In the genomic region with DNA sequence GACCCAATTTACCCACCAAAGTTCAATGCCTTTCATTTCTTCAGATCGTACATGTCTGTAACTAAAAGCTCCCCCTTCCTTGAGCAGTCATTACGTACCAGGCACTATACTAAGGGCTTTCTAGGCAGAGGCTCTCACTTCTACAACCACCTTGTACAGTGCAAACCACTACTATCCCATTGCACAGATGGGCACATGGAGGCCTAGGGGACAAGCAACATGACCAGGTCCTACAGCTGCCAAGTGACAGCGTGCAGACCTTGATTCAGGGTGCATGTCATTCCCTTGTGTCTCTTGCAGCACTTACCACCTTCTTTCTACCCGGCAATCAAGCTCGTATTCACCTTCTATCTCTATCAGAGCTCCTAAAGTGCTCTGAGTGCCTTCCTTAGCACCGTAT, we compare ENCODE assay signal across 24 cellular contexts.
DNase-seq lines count a peak whose midpoint lies in the region; ATAC-seq, FAIRE-seq and TF ChIP-seq lines count a peak whose summit lies in the region.
"Had no signal": no experiment of that assay in that cellular context is flagged by ENCODE, and none has a peak within 500 bp of the region (broad histone marks: within the 10 kb centered on the region; RNA-seq: fewer than 3 reads in every experiment).

No MANE protein-coding gene starts in this region.

- peaks cover 15% of the 10 kb centered on the region; the same call in 1 of the 2 replicates for H3F3A ChIP-seq in PC-9 (ENCODE audit: insufficient read depth, low read depth)

- FAIRE-seq in K562 (lab: Jason Lieb, UNC) = no peak
- FAIRE-seq in pancreas (lab: Jason Lieb, UNC) = no peak
- FAIRE-seq: A204.1, GM19239 had no signal

- no TSS peak for BruUV-seq in Caco-2 (replicated peaks; lab: Mats Ljungman, UMichigan)
- BruUV-seq in PC-9 (replicated peaks; lab: Mats Ljungman, UMichigan) = no TSS peak
- no TSS peak for BruUV-seq in K562 (replicated peaks; lab: Mats Ljungman, UMichigan)

- in situ Hi-C loops in K562 (cut with MboI) = no loop called here

- no peaks in the 10 kb centered on the region for H3K9me3 ChIP-seq in Caco-2
- H3K9me3 ChIP-seq in PC-9 (ENCODE audit: insufficient read depth, low read depth) = no peaks in the 10 kb centered on the region
- H3K9me3 ChIP-seq in K562 (replicated peaks; ENCODE audit: control insufficient read depth, insufficient read depth, low read depth, low read length) = no peaks in the 10 kb centered on the region
- no peaks in the 10 kb centered on the region for H3K9me3 ChIP-seq in pancreas
- H3K9me3 ChIP-seq: SK-N-SH had no signal

- no peak for TF ChIP-seq POLR2A in K562 (conservative IDR thresholded peaks at IDR 0.05)

- H3K79me2 ChIP-seq in PC-9 (ENCODE audit: low read depth) (peaks cover 98% of the 10 kb centered on the region), K562 (ENCODE audit: control insufficient read depth, insufficient read depth, low read length) (no peaks in the 10 kb centered on the region)

- intact Hi-C loops in Caco-2 (cut with micrococcal nuclease; ENCODE audit: unreplicated experiment) = no loop called here
- intact Hi-C loops in PC-9 (cut with micrococcal nuclease; ENCODE audit: unreplicated experiment) = no loop called here
- intact Hi-C loops in K562 (cut with micrococcal nuclease) = no loop called here
- intact Hi-C loops in pancreas (cut with DNase I) = no loop called here

- no peak for TF ChIP-seq EP300 in K562 (IDR thresholded peaks at IDR 0.05; ENCODE audit: low read length)

- peak overlapping the region; percentile 88 for H3K27ac Mint-ChIP-seq in Caco-2 (ENCODE audit: unreplicated experiment)
- H3K27ac Mint-ChIP-seq: B cell, CD14-positive monocyte had no signal

- H3K9me1 ChIP-seq in K562 (ENCODE audit: control insufficient read depth, insufficient read depth, low read length) = no peaks in the 10 kb centered on the region

- peaks cover 19% of the 10 kb centered on the region for H3K36me3 Mint-ChIP-seq in Caco-2 (ENCODE audit: insufficient read depth, unreplicated experiment)
- H3K36me3 Mint-ChIP-seq: CD14-positive monocyte had no signal

- 0% methylated on average over 6 of the region's 6 CpGs for WGBS in K562 (ENCODE audit: insufficient coverage, low coverage, missing lambda C conversion rate)
- WGBS in pancreas, 2 donors = 74 to 86% methylated on average over 6 of the region's 6 CpGs

- H3K9me3 Mint-ChIP-seq in Caco-2 (ENCODE audit: unreplicated experiment) = peaks cover 18% of the 10 kb centered on the region

- H3K4me2 ChIP-seq in PC-9 (no peak overlapping the region), K562 (ENCODE audit: insufficient read depth, low read length) (no peak overlapping the region)
- H3K4me2 ChIP-seq: KMS-11, SK-N-SH had no signal

- no peaks in the 10 kb centered on the region for H3K27me3 ChIP-seq in Caco-2 (replicated peaks; ENCODE audit: control insufficient read depth, insufficient read depth, low read length)
- no peaks in the 10 kb centered on the region for H3K27me3 ChIP-seq in PC-9 (ENCODE audit: insufficient read depth, low read depth)
- peaks cover 2 to 7% of the 10 kb centered on the region in 2 experiments; a peak in 1 of 5 replicates for H3K27me3 ChIP-seq in K562 (ENCODE audit: control insufficient read depth in 2 of 2, insufficient read depth in 2 of 2, low read length in 2 of 2)
- no peaks in the 10 kb centered on the region for H3K27me3 ChIP-seq in pancreas

- no peak overlapping the region for H2AFZ ChIP-seq in PC-9
- no peak overlapping the region for H2AFZ ChIP-seq in K562 (ENCODE audit: low read depth, low read length)

- H3K27ac ChIP-seq in PC-9 = peak overlapping the region; percentile 10; the same call in 1 of the 2 replicates
- H3K27ac ChIP-seq in K562 (ENCODE audit: extremely low read depth, low read depth, low read length) = no peak overlapping the region
- peak overlapping the region; percentile 78 to 95 (median 90) for H3K27ac ChIP-seq in pancreas
- H3K27ac ChIP-seq: HL-60, KMS-11 had no signal

- H3K9me2 ChIP-seq in PC-9 (ENCODE audit: insufficient read depth) = no peaks in the 10 kb centered on the region
- H3K9me2 ChIP-seq: SK-N-SH had no signal

- no peak for TF ChIP-seq RAD21 in K562 (CRISPR knock-in tag; conservative IDR thresholded peaks at IDR 0.05 in 1 of 2, IDR thresholded peaks at IDR 0.05 in 1 of 2)

- no peak overlapping the region for H3K4me3 Mint-ChIP-seq in Caco-2 (ENCODE audit: unreplicated experiment)
- H3K4me3 Mint-ChIP-seq: B cell, CD14-positive monocyte had no signal

- ATAC-seq in K562 (no peak), pancreas (no peak), esophagus mucosa (no peak)

- no peak overlapping the region for H3K9ac ChIP-seq in K562 (ENCODE audit: insufficient read depth in 1 of 2, low read depth in 2 of 2, low read length in 2 of 2)
- H3K9ac ChIP-seq: KMS-11, SK-N-SH had no signal

- TF ChIP-seq CTCF in Caco-2 (IDR thresholded peaks at IDR 0.05; ENCODE audit: insufficient read depth in 1 of 2, low read depth in 1 of 2, low read length in 1 of 2, severe bottlenecking in 1 of 2, unreplicated experiment in 1 of 2) (no peak), PC-9 (conservative IDR thresholded peaks at IDR 0.05) (no peak), K562 (IDR thresholded peaks at IDR 0.05 in 2 of 3, conservative IDR thresholded peaks at IDR 0.05 in 1 of 3; ENCODE audit: insufficient read depth in 2 of 3, low read depth in 1 of 3, low read length in 3 of 3) (no peak), pancreas (IDR thresholded peaks at IDR 0.05) (no peak)

- H3K4me1 ChIP-seq in Caco-2 = peaks cover 21% of the 10 kb centered on the region
- H3K4me1 ChIP-seq in PC-9 (replicated peaks; ENCODE audit: insufficient read depth) = peaks cover 26% of the 10 kb centered on the region
- no peaks in the 10 kb centered on the region for H3K4me1 ChIP-seq in K562 (replicated peaks in 1 of 2; ENCODE audit: control insufficient read depth in 2 of 2, insufficient read depth in 2 of 2, low read length in 2 of 2)
- peaks cover 22 to 36% (median 29%) of the 10 kb centered on the region in 3 donors for H3K4me1 ChIP-seq in pancreas

- no peak for DNase-seq in Caco-2
- DNase-seq in PC-9 = no peak
- no peak for DNase-seq in K562 (ENCODE audit: extremely low read depth in 1 of 4, low spot score in 3 of 4)
- DNase-seq in pancreas = no peak
- no peak for DNase-seq in NCI-H2196 treated with DMSO at 0.1 percent for 48 hours (lab: John Stamatoyannopoulos, UW; ENCODE audit: unreplicated experiment)
- no peak for DNase-seq in SW 1271 (lab: John Stamatoyannopoulos, UW)
- DNase-seq: GF-D8, H7, NCI-H1105, NCI-H146, NCI-H2029, NCI-H226, NCI-H510A treated with DMSO at 0.1 percent for 48 hours, NCI-H774, OCI-M1, SHP77 treated with DMSO at 0.1 percent for 48 hours, SK-N-SH had no signal

- H3K36me3 ChIP-seq in Caco-2 (ENCODE audit: control insufficient read depth, insufficient read depth, low read length) = 0 out of 2 replicates have a peak, but pooled peaks cover 2% of the 10 kb centered on the region
- no peaks in the 10 kb centered on the region for H3K36me3 ChIP-seq in PC-9 (ENCODE audit: low read depth)
- H3K36me3 ChIP-seq in K562 (ENCODE audit: control insufficient read depth, insufficient read depth, low read length) = no peaks in the 10 kb centered on the region
- no peaks in the 10 kb centered on the region for H3K36me3 ChIP-seq in pancreas

- H3K4me3 ChIP-seq in Caco-2 (ENCODE audit: low read depth, low read length) (no peak overlapping the region), PC-9 (no peak overlapping the region), K562 (no peak overlapping the region), pancreas (no peak overlapping the region)

- no peaks in the 10 kb centered on the region for H3K27me3 Mint-ChIP-seq in Caco-2 (ENCODE audit: insufficient read depth, unreplicated experiment)

- POLR2A ChIA-PET in Caco-2 (lab: Charles Lee) = no interaction called here
- POLR2A ChIA-PET in PC-9 (lab: Charles Lee; ENCODE audit: unreplicated experiment) = no interaction called here
- POLR2A ChIA-PET in K562 (lab: Yijun Ruan, JAX) = no interaction called here

- CTCF ChIA-PET in Caco-2 (lab: Charles Lee) (no interaction called here), PC-9 (lab: Charles Lee) (no interaction called here), K562 (lab: Yijun Ruan, JAX; ENCODE audit: low intra/inter-chr PET ratio) (no interaction called here)

- H4K20me1 ChIP-seq in PC-9 (ENCODE audit: insufficient read depth) (no peaks in the 10 kb centered on the region), K562 (replicated peaks; ENCODE audit: control insufficient read depth, insufficient read depth, low read length) (no peaks in the 10 kb centered on the region)

- peaks cover 23% of the 10 kb centered on the region for H3K4me1 Mint-ChIP-seq in Caco-2 (ENCODE audit: low read depth, unreplicated experiment)
- H3K4me1 Mint-ChIP-seq: B cell, CD14-positive monocyte had no signal

TF ChIP-seq in K562, 482 proteins besides CTCF, POLR2A, EP300 and RAD21:
- no peak for TF ChIP-seq PRMT5 (CRISPR knock-in tag; IDR thresholded peaks at IDR 0.05)
- no peak for TF ChIP-seq CXXC5 (CRISPR knock-in tag; IDR thresholded peaks at IDR 0.05)
- TF ChIP-seq BCOR (IDR thresholded peaks at IDR 0.05) = no peak
- TF ChIP-seq RBM25 (IDR thresholded peaks at IDR 0.05; ENCODE audit: low read depth, low read length, severe bottlenecking) = peak; percentile 17
